Comparison of ENCODE assay signal across 8 cellular contexts in the genomic region with DNA sequence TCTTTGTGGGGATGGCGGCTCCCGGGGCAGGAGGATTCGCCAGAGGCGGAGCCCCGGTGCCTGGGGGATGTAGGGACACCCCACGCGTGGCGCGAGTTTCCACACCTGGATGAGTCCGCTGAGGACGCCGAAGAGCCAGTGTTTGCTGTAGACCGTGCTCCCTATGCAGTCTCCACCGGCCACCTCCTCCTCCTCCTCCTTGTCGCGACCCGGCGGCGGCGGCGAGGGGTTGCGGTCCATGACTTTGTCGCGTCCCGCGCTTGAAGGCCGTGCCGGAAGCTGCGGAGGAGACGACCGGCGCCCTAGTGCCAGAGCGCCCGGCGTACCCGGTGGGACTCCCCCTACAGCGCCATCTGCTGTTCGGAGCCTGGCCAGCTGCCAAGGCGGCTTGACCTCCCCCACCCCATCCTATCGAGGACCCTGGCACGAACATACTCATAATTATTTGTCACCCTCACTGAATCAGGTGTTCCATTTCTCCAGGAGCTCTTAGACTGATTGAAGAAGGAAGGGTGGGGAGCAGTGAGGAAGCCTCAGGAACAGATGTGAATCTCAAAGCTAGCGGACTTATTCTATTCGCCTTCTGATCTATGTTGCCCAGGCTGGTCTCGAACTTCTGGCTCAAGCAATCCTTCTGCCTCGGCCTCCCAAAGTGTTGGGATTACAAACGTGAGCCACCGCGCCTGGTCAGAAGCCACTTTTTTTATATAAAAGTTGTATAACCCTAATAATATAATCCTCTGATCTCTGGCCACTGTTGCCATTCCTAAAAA. TPM values are rescaled to one million over a fixed set of nuclear protein-coding genes. Genes with fewer than 3 reads are reported as not detected.
DNase-seq lines count a peak whose midpoint lies in the region; ATAC-seq and TF ChIP-seq lines count a peak whose summit lies in the region.

Gene SAAL1 (minus strand): TSS at position 281 of the 773 bp plus-strand sequence. CDS start 41 bp downstream, at position 240.

- POLR2A ChIA-PET in BJ (lab: Charles Lee), result no interaction called here
- POLR2A ChIA-PET in activated CD4-positive, alpha-beta T cell treated with anti-CD3 and anti-CD28 coated beads for 36 hours (lab: Charles Lee), result interaction anchor here (0.6 kb wide), 1 partner anchor 221 kb away, joined by 10 read pairs; no protein-coding TSS in a partner anchor

- no peak for DNase-seq in BJ (ENCODE audit: low read depth)
- DNase-seq in NCI-H510A (lab: John Stamatoyannopoulos, UW), result peak; percentile 62
- DNase-seq in activated CD4-positive, alpha-beta T cell treated with anti-CD3 and anti-CD28 coated beads for 36 hours, result peak; percentile 95
- DNase-seq in coronary artery (ENCODE audit: low spot score), result peak; percentile 84
- peak; percentile 85 for DNase-seq in left lobe of liver (ENCODE audit: low spot score)
- DNase-seq in stimulated activated CD4-positive, alpha-beta T cell treated with anti-CD3 and anti-CD28 coated beads, Interleukin-2, amount 100 ng/mL, for 24 hours, result peak; percentile 94

- TF ChIP-seq CTCF in BJ (IDR thresholded peaks at IDR 0.05; ENCODE audit: insufficient read depth, low read depth, low read length), result peak; percentile 75
- TF ChIP-seq CTCF in coronary artery (IDR thresholded peaks at IDR 0.05), result peak; percentile 52

- H3K27me3 ChIP-seq in BJ (ENCODE audit: control insufficient read depth, insufficient read depth, low read length), result no peaks in the 10 kb centered on the region; the same call in 1 of the 2 replicates

- H3K27ac Mint-ChIP-seq in activated CD4-positive, alpha-beta T cell treated with anti-CD3 and anti-CD28 coated beads for 36 hours, result peak within 1 kb of the TSS; percentile 85

- TF ChIP-seq POLR2A in GM19099 (IDR thresholded peaks at IDR 0.05; ENCODE audit: extremely low read depth, insufficient read length, low read depth), result peak; percentile 87

- no peaks in the 10 kb centered on the region for H3K9me3 Mint-ChIP-seq in activated CD4-positive, alpha-beta T cell treated with anti-CD3 and anti-CD28 coated beads for 36 hours (ENCODE audit: low read depth)

- H3K27ac ChIP-seq in coronary artery, result peak within 1 kb of the TSS; percentile 51 to 68

- intact Hi-C loops in activated CD4-positive, alpha-beta T cell treated with anti-CD3 and anti-CD28 coated beads for 36 hours (cut with DNase I, micrococcal nuclease), result loop anchor here (1.0 to 10.0 kb wide), 12 partner anchors 93 to 1371 kb away; partner anchors contain the start of genes GTF2H1 (in 2 of the 2), HPS5 (in 2 of the 2), SERGEF (in 2 of the 2) and SPTY2D1 (in 2 of the 2)

- H3K4me3 Mint-ChIP-seq in activated CD4-positive, alpha-beta T cell treated with anti-CD3 and anti-CD28 coated beads for 36 hours, result peak within 1 kb of the TSS; percentile 82

- CTCF ChIA-PET in BJ (lab: Yijun Ruan, JAX), result interaction anchor here (0.7 to 3.8 kb wide), 16 partner anchors 8 to 625 kb away, joined by 3 to 30 read pairs (median 4); no protein-coding TSS in a partner anchor
- CTCF ChIA-PET in activated CD4-positive, alpha-beta T cell treated with anti-CD3 and anti-CD28 coated beads for 36 hours (lab: Charles Lee), result interaction anchor here (0.6 to 2.2 kb wide), 24 partner anchors 9 to 674 kb away, joined by 3 to 24 read pairs (median 4); partner anchors contain the start of genes HPS5 and SERGEF

- 0 out of 2 replicates have a peak, but pooled peaks cover 2% of the 10 kb centered on the region for H3K36me3 ChIP-seq in BJ (ENCODE audit: control insufficient read depth, insufficient read depth, low read length)

- peaks cover 37% of the 10 kb centered on the region for H3K4me1 Mint-ChIP-seq in activated CD4-positive, alpha-beta T cell treated with anti-CD3 and anti-CD28 coated beads for 36 hours

- peaks cover 3% of the 10 kb centered on the region for H3K27me3 Mint-ChIP-seq in activated CD4-positive, alpha-beta T cell treated with anti-CD3 and anti-CD28 coated beads for 36 hours

- peak; percentile 98 for ATAC-seq in HG03432 (IDR thresholded peaks at IDR 0.05; ENCODE audit: unreplicated experiment)
- ATAC-seq in activated CD4-positive, alpha-beta T cell treated with anti-CD3 and anti-CD28 coated beads for 36 hours, result peak; percentile 97
- ATAC-seq in left lobe of liver, result peak; percentile 99

- H3K4me3 ChIP-seq in BJ (ENCODE audit: low read depth, low read length), result peak within 1 kb of the TSS; percentile 96
- peak within 1 kb of the TSS; percentile 95 for H3K4me3 ChIP-seq in coronary artery

- H3K36me3 Mint-ChIP-seq in activated CD4-positive, alpha-beta T cell treated with anti-CD3 and anti-CD28 coated beads for 36 hours (ENCODE audit: low read depth), result peaks cover 25% of the 10 kb centered on the region

RNA-seq across cellular contexts. Expression of gene SAAL1, which starts in this region (rescaled TPM):
- 8.9 and 13.3 TPM in 2 replicates for polyA plus RNA-seq in BJ (2011; rRNA removed)
- 5.5 and 5.8 TPM in 2 replicates for polyA minus RNA-seq in BJ (2011; rRNA and poly(A)+ RNA removed)
- 10 to 100 TPM; 37.4 to 40.9 TPM for total RNA-seq in activated CD4-positive, alpha-beta T cell treated with anti-CD3 and anti-CD28 coated beads for 36 hours
- total RNA-seq in left lobe of liver, result 3.7 TPM
